29 cellular contexts compared by ENCODE assay signal in the genomic region with DNA sequence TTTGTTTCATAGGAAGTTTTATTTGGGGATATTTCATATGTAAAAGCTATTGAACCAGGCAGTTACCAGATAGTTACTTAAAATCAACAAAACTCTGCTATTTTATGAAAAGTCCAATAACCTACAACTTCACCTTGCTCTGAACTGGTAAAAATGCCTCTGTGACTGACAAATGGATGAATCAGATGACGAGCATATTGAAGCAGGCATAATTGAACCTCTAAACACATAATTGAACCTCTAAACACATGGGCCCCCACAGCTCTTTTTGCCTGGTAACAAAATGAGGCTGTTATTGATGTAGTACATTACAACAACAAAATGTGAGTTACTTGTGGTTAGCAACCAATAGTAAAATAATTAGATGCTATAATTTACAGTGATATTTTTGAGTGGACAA.
"Had no signal": no experiment of that assay in that cellular context is flagged by ENCODE, and none has a peak within 500 bp of the region (broad histone marks: within the 10 kb centered on the region; RNA-seq: fewer than 3 reads in every experiment).

No MANE protein-coding gene starts in this region.

- ATAC-seq: activated naive CD4-positive, alpha-beta T cell treated with anti-CD3 and anti-CD28 coated beads, Interleukin-2, amount 50 U/mL, for 72 hours; activated naive CD8-positive, alpha-beta T cell treated with anti-CD3 and anti-CD28 coated beads, Interleukin-2, amount 50 U/mL, for 24 hours; activated T-cell treated with anti-CD3 and anti-CD28 coated beads, Interleukin-2, amount 50 U/mL, for 4 hours; activated T-cell treated with anti-CD3 and anti-CD28 coated beads, Interleukin-2, amount 50 U/mL, for 72 hours; activated T-helper 17 cell treated with anti-CD3 and anti-CD28 coated beads, Interleukin-2, amount 50 U/mL, for 72 hours; body of pancreas had no signal

- DNase-seq: activated effector memory CD4-positive, alpha-beta T cell treated with anti-CD3 and anti-CD28 coated beads, Interleukin-2, amount 50 U/mL, for 16 hours; activated effector memory CD4-positive, alpha-beta T cell treated with Interleukin-2 at 50 U/mL for 16 hours; activated gamma-delta T cell; activated gamma-delta T cell treated with Interleukin-2 at 50 U/mL for 16 hours; activated naive CD4-positive, alpha-beta T cell; activated naive CD4-positive, alpha-beta T cell treated with anti-CD3 and anti-CD28 coated beads for 36 hours; activated naive CD4-positive, alpha-beta T cell treated with anti-CD3 and anti-CD28 coated beads, Interleukin-2, amount 10 ng/mL, durations not matched to agents 7 days and 5 days; activated naive CD4-positive, alpha-beta T cell treated with anti-CD3 and anti-CD28 coated beads, Interleukin-2, amount 50 U/mL, for 16 hours; activated naive CD4-positive, alpha-beta T cell treated with Interleukin-2 at 50 U/mL for 16 hours; activated naive CD8-positive, alpha-beta T cell treated with anti-CD3 and anti-CD28 coated beads for 36 hours; activated naive CD8-positive, alpha-beta T cell treated with anti-CD3 and anti-CD28 coated beads, Interleukin-2, amount 10 ng/mL, durations not matched to agents 7 days and 5 days; activated naive CD8-positive, alpha-beta T cell treated with anti-CD3 and anti-CD28 coated beads, Interleukin-2, amount 50 U/mL, for 24 hours; activated T-cell treated with anti-CD3 and anti-CD28 coated beads, Interleukin-2, amount 50 U/mL, for 1 hour; activated T-cell treated with anti-CD3 and anti-CD28 coated beads, Interleukin-2, amount 50 U/mL, for 24 hours; activated T-cell treated with anti-CD3 and anti-CD28 coated beads, Interleukin-2, amount 50 U/mL, for 4 hours; activated T-cell treated with anti-CD3 and anti-CD28 coated beads, Interleukin-2, amount 50 U/mL, for 48 hours; activated T-cell treated with anti-CD3 and anti-CD28 coated beads, Interleukin-2, amount 50 U/mL, for 72 hours; adrenal gland; amniotic stem cell; amygdala; anterior cingulate cortex; aorta; body of pancreas; brain microvascular endothelial cell; caudate nucleus; central memory CD4-positive, alpha-beta T cell; cerebellar nuclear complex had no signal
